Comparison of ENCODE assay signal across 1 cellular context in genomic region chr7:130242198-130243014, GRCh38.
TF ChIP-seq lines count a peak whose summit lies in the region.

No MANE protein-coding gene starts in this region.

TF ChIP-seq in endothelial cell of umbilical vein, 7 proteins besides CTCF, POLR2A, EP300 and RAD21:
- TF ChIP-seq FOS (IDR thresholded peaks at IDR 0.05; ENCODE audit: borderline replicate concordance, insufficient read depth, low read length) (no peak), JUN (IDR thresholded peaks at IDR 0.05; ENCODE audit: borderline replicate concordance, insufficient read depth, insufficient read length, low read depth) (no peak), GATA2 (IDR thresholded peaks at IDR 0.05; ENCODE audit: insufficient read depth, insufficient read length, low read depth, low read length) (no peak), EZH2 (IDR thresholded peaks at IDR 0.05; ENCODE audit: borderline replicate concordance, low read depth, low read length, severe bottlenecking) (no peak), POLR2AphosphoS5 (IDR thresholded peaks at IDR 0.05; ENCODE audit: insufficient read depth, low read depth, low read length) (no peak), MYC (IDR thresholded peaks at IDR 0.05; ENCODE audit: low read depth, low read length) (no peak)
- TF ChIP-seq, protein P1, sequence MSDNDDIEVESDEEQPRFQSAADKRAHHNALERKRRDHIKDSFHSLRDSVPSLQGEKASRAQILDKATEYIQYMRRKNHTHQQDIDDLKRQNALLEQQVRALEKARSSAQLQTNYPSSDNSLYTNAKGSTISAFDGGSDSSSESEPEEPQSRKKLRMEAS (IDR thresholded peaks at IDR 0.05; ENCODE audit: insufficient read depth, insufficient read length), result no peak
